ENCODE assay signal across 28 cellular contexts in genomic region chr7:89994483-89994882, GRCh38.
"Had no signal": no experiment of that assay in that cellular context is flagged by ENCODE, and none has a peak within 500 bp of the region (broad histone marks: within the 10 kb centered on the region; RNA-seq: fewer than 3 reads in every experiment).

No MANE protein-coding gene starts in this region.

- DNase-seq: activated CD4-positive, alpha-beta T cell treated with anti-CD3 and anti-CD28 coated beads for 48 hours; activated CD4-positive, alpha-beta T cell treated with anti-CD3 and anti-CD28 coated beads, Interleukin-2, amount 50 U/mL, for 4 hours; activated CD4-positive, CD25-positive, alpha-beta regulatory T cell treated with anti-CD3 and anti-CD28 coated beads, Interleukin-2, amount 50 U/mL, for 72 hours; activated CD8-positive, alpha-beta memory T cell treated with anti-CD3 and anti-CD28 coated beads, Interleukin-2, amount 50 U/mL, for 48 hours; activated CD8-positive, alpha-beta T cell treated with anti-CD3 and anti-CD28 coated beads, Interleukin-2, amount 10 ng/mL, durations not matched to agents 7 days and 5 days; activated naive CD8-positive, alpha-beta T cell treated with anti-CD3 and anti-CD28 coated beads, Interleukin-2, amount 50 U/mL, for 24 hours; activated T-cell treated with anti-CD3 and anti-CD28 coated beads, Interleukin-2, amount 50 U/mL, for 1 hour; amniotic stem cell; Karpas-422; MM.1S; NCI-H1105 treated with DMSO at 0.1 percent for 48 hours; NCI-H146; NCI-H1930; NCI-H2171; NCI-H2227 treated with DMSO at 0.1 percent for 48 hours; NCI-H510A; NCI-H526 treated with DMSO at 0.1 percent for 48 hours; NCI-H82; SHP77 had no signal

- H3K36me3 ChIP-seq: ascending aorta, cardiac muscle cell had no signal

- H3K27ac Mint-ChIP-seq: activated CD8-positive, alpha-beta T cell treated with anti-CD3 and anti-CD28 coated beads, Interleukin-2, amount 10 ng/mL, durations not matched to agents 7 days and 5 days; activated naive CD4-positive, alpha-beta T cell treated with anti-CD3 and anti-CD28 coated beads, Interleukin-2, amount 50 U/mL, for 72 hours; activated naive CD8-positive, alpha-beta T cell treated with anti-CD3 and anti-CD28 coated beads, Interleukin-2, amount 50 U/mL, for 24 hours; brain; T-helper 1 cell treated with Interleukin-12 subunit alpha and Interleukin-12 subunit beta and Interleukin-4 antibody, amounts not matched to agents 30 μg/mL and 1 μg/mL, for 36 hours; WTC11 had no signal

- H3K4me3 ChIP-seq: ascending aorta, cardiac muscle cell, K562 had no signal

- H3K27me3 ChIP-seq: ascending aorta, cardiac muscle cell had no signal

- FAIRE-seq: K562 had no signal

- H3K4me1 ChIP-seq: ascending aorta had no signal

- H3K27me3 Mint-ChIP-seq: activated naive CD8-positive, alpha-beta T cell treated with anti-CD3 and anti-CD28 coated beads, Interleukin-2, amount 50 U/mL, for 24 hours; brain had no signal

- H3K4me3 Mint-ChIP-seq: activated CD8-positive, alpha-beta T cell treated with anti-CD3 and anti-CD28 coated beads, Interleukin-2, amount 10 ng/mL, durations not matched to agents 7 days and 5 days; activated naive CD8-positive, alpha-beta T cell treated with anti-CD3 and anti-CD28 coated beads, Interleukin-2, amount 50 U/mL, for 24 hours; brain; T-helper 1 cell treated with Interleukin-12 subunit alpha and Interleukin-12 subunit beta and Interleukin-4 antibody, amounts not matched to agents 30 μg/mL and 1 μg/mL, for 36 hours; WTC11 had no signal

- H3K4me1 Mint-ChIP-seq: activated naive CD8-positive, alpha-beta T cell treated with anti-CD3 and anti-CD28 coated beads, Interleukin-2, amount 50 U/mL, for 24 hours; brain had no signal

- H3K36me3 Mint-ChIP-seq: activated naive CD4-positive, alpha-beta T cell treated with anti-CD3 and anti-CD28 coated beads, Interleukin-2, amount 50 U/mL, for 72 hours; brain; WTC11 had no signal

- H3K27ac ChIP-seq: ascending aorta, cardiac muscle cell, RWPE1 had no signal

- H3K9me3 ChIP-seq: ascending aorta had no signal

- ATAC-seq: activated CD8-positive, alpha-beta T cell treated with anti-CD3 and anti-CD28 coated beads, Interleukin-2, amount 10 ng/mL, durations not matched to agents 7 days and 5 days; activated naive CD4-positive, alpha-beta T cell treated with anti-CD3 and anti-CD28 coated beads, Interleukin-2, amount 50 U/mL, for 72 hours; activated naive CD8-positive, alpha-beta T cell treated with anti-CD3 and anti-CD28 coated beads, Interleukin-2, amount 50 U/mL, for 24 hours; K562; Panc1; WTC11 had no signal
